In the genomic region with DNA sequence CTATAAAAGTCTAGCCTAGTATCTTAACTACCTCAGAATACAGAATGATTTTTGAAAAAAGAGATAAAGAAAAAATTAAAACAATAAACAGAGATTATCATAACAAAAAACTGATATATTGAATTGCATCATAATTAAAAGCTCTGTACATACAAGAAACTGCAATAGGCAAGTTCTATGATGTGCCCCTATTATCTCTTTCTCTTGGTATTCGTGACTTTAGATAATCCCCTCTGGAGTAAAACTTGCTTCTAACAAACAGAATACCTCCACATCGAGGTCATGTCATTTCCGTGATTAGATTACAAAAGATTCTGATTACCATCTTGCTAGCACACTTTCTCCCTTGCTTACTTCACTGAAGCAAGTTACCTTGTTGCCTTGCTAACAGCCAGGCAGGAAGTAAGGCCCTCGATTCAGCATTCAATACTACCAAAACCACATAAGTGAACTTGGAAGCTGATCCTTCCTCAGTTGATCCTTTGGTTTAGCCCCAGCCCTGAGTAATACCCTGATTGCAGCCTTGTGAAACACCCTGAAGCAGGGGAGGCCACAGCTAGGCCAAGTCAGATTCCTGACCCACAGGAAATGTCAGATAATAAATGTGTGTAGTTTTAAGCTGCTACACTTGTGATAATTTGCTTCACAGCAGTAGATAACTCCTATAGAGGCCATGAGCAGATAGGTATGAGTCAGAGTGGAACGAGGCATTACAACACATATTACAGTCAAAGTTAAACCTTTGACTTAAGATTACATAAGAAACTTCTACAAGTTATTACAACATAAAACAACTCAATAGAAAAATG, we compare ENCODE assay signal across 10 cellular contexts. TPM values are rescaled to one million over a fixed set of nuclear protein-coding genes. Genes with fewer than 3 reads are reported as not detected.
DNase-seq lines count a peak whose midpoint lies in the region; ATAC-seq and TF ChIP-seq lines count a peak whose summit lies in the region.
"Had no signal": no experiment of that assay in that cellular context is flagged by ENCODE, and none has a peak within 500 bp of the region (broad histone marks: within the 10 kb centered on the region; RNA-seq: fewer than 3 reads in every experiment).

No MANE protein-coding gene starts in this region.

- TF ChIP-seq POLR2A in GM18505 (IDR thresholded peaks at IDR 0.05; ENCODE audit: borderline replicate concordance, extremely low read depth, insufficient read depth, insufficient read length) = no peak
- TF ChIP-seq POLR2A in ovary (IDR thresholded peaks at IDR 0.05) = no peak

- intact Hi-C loops in ovary (cut with DNase I) = no loop called here

- no peaks in the 10 kb centered on the region for H3K4me1 ChIP-seq in ovary (ENCODE audit: insufficient read depth)

- no peaks in the 10 kb centered on the region for H3K9me3 ChIP-seq in ovary

- no peak for TF ChIP-seq EP300 in ovary (IDR thresholded peaks at IDR 0.05)

- no peaks in the 10 kb centered on the region for H3K27me3 ChIP-seq in ovary

- WGBS in ovary, 3 donors = 33 to 53% (median 51%) methylated on average over 5 of the region's 5 CpGs

- H3K36me3 Mint-ChIP-seq in activated naive CD8-positive, alpha-beta T cell treated with anti-CD3 and anti-CD28 coated beads for 36 hours = no peaks in the 10 kb centered on the region

- peak overlapping the region; percentile 62 for H3K27ac Mint-ChIP-seq in activated naive CD8-positive, alpha-beta T cell treated with anti-CD3 and anti-CD28 coated beads for 36 hours
- H3K27ac Mint-ChIP-seq: T-helper 1 cell treated with Interleukin-12 subunit alpha and Interleukin-12 subunit beta and Interleukin-4 antibody, amounts not matched to agents 30 μg/mL and 1 μg/mL, for 36 hours had no signal

- TF ChIP-seq CTCF in GM20000 (IDR thresholded peaks at IDR 0.05; ENCODE audit: extremely low read depth, missing control alignments) (no peak), ovary (IDR thresholded peaks at IDR 0.05) (no peak)

- ATAC-seq in left lobe of liver (peak; percentile 39), GM18505 (IDR thresholded peaks at IDR 0.05; ENCODE audit: unreplicated experiment) (no peak)

- no peak overlapping the region for H3K27ac ChIP-seq in ovary

- no peak overlapping the region for H3K4me3 Mint-ChIP-seq in activated naive CD8-positive, alpha-beta T cell treated with anti-CD3 and anti-CD28 coated beads for 36 hours
- H3K4me3 Mint-ChIP-seq: T-helper 1 cell treated with Interleukin-12 subunit alpha and Interleukin-12 subunit beta and Interleukin-4 antibody, amounts not matched to agents 30 μg/mL and 1 μg/mL, for 36 hours had no signal

- no peak overlapping the region for H3K4me3 ChIP-seq in ovary

- no peaks in the 10 kb centered on the region for H3K9me3 Mint-ChIP-seq in activated naive CD8-positive, alpha-beta T cell treated with anti-CD3 and anti-CD28 coated beads for 36 hours
- H3K9me3 Mint-ChIP-seq: T-helper 1 cell treated with Interleukin-12 subunit alpha and Interleukin-12 subunit beta and Interleukin-4 antibody, amounts not matched to agents 30 μg/mL and 1 μg/mL, for 36 hours had no signal

- DNase-seq in AG20443 (ENCODE audit: low spot score) (peak; percentile 16), HuH-7 (ENCODE audit: low spot score) (peak; percentile 25), left lobe of liver (ENCODE audit: low spot score) (no peak), NCI-H446 (lab: John Stamatoyannopoulos, UW) (no peak), GM20000 (ENCODE audit: low spot score) (no peak), ovary (no peak)
- DNase-seq in activated naive CD8-positive, alpha-beta T cell treated with anti-CD3 and anti-CD28 coated beads for 36 hours = no peak

- H3K36me3 ChIP-seq in ovary = no peaks in the 10 kb centered on the region

- no peaks in the 10 kb centered on the region for H3K27me3 Mint-ChIP-seq in activated naive CD8-positive, alpha-beta T cell treated with anti-CD3 and anti-CD28 coated beads for 36 hours

- peaks cover 13% of the 10 kb centered on the region for H3K4me1 Mint-ChIP-seq in activated naive CD8-positive, alpha-beta T cell treated with anti-CD3 and anti-CD28 coated beads for 36 hours

RNA-seq across cellular contexts. Expression of a gene that starts 53.7 kb away (rescaled TPM):
- total RNA-seq in activated naive CD8-positive, alpha-beta T cell treated with anti-CD3 and anti-CD28 coated beads for 36 hours = 10 to 100 TPM; 23.6 to 26.2 TPM
- total RNA-seq in left lobe of liver (30.5 TPM), ovary (100 to 1,000 TPM in 2 of 7 donors, 10 to 100 TPM in 5; 48.9 to 103 (median 72.2) TPM)
- polyA plus RNA-seq in ovary = 10 to 100 TPM; 26.6 to 47.2 TPM

RNA-seq across cellular contexts. Expression of a gene that starts 58.8 kb away (rescaled TPM):
- 1 to 10 TPM; 2.2 to 2.8 TPM for total RNA-seq in activated naive CD8-positive, alpha-beta T cell treated with anti-CD3 and anti-CD28 coated beads for 36 hours
- total RNA-seq in left lobe of liver = 3.9 TPM
- 10 to 100 TPM in 4 of 7 donors, 1 to 10 TPM in 3; 3.6 to 29.5 (median 10.0) TPM for total RNA-seq in ovary
- polyA plus RNA-seq in ovary = 1 to 10 TPM; 2.9 to 8.3 TPM
- total RNA-seq: G401 had no signal

Comparison
In these comparisons a context has a peak if more than half of its experiments do, and no peak if none do; other contexts are left out.
1. DNase-seq: peak in AG20443 (single experiment) and HuH-7 (single experiment); none in activated naive CD8-positive, alpha-beta T cell treated with anti-CD3 and anti-CD28 coated beads for 36 hours (single experiment), left lobe of liver (single experiment), NCI-H446 (0 of 2), GM20000 (single experiment) and ovary (0 of 5).